In the genomic region with DNA sequence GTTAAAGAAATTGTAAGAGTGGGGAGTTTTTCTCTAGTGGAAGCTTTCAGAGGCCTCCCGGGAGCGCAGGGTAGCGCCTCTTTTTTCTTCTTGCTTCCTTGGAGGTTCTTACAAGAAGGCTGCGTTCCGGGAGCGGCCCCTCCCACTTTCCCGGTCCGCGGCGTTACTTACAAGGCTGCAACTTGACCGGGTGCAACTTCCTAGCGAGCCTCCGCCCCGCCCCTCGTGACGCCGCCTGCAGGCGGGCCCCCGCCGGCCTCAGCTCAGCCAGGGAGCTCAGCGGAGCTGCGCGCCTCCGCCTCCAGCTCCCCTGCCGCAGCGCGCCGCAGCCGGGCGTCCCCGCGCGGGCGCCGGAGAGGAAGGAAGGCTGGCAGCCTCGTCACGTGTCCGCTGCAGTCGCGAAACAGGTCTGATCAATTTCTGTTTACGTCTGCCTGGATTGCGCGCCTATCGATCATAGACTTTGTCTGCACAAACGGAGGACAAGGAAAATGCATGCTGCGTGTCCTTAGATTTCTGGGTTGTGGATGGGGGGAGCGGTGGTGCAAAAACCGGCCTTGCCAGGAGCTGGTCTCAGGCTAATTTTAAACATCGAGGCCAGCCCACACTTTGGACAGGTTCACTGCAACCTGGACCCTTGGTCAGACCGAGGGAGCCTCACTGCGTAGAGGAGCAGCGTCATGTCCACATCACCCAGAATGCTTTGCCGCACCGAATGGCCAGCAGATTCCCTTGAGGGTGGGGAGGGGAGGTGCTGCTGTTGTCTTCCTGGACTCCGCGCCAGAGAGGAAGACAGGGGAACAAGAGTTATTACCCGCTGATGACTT, we compare ENCODE assay signal across 8 cellular contexts. TPM values are rescaled to one million over a fixed set of nuclear protein-coding genes. Genes with fewer than 3 reads are reported as not detected.
DNase-seq lines count a peak whose midpoint lies in the region; ATAC-seq, FAIRE-seq and TF ChIP-seq lines count a peak whose summit lies in the region.

A gene with protein sequence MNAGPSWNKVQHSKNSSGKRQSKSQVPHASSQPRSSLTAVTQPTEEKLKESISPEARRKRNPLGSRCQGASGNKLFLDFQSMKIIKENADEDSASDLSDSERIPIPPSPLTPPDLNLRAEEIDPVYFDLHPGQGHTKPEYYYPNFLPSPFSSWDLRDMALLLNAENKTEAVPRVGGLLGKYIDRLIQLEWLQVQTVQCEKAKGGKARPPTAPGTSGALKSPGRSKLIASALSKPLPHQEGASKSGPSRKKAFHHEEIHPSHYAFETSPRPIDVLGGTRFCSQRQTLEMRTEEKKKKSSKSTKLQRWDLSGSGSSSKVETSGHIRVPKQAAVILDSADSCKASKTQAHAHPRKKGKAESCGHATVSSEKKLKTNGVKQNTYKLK (plus strand): TSS at position 261 of the 827 bp plus-strand sequence. CDS start 3,555 bp downstream, outside the sequence.
Gene PPP1R3D (minus strand): TSS at position 177 of the 827 bp plus-strand sequence. CDS start 374 bp downstream, outside the sequence.

- peaks cover 7% of the 10 kb centered on the region for H3K27me3 Mint-ChIP-seq in progenitor cell of endocrine pancreas

- H3K4me3 Mint-ChIP-seq in progenitor cell of endocrine pancreas (ENCODE audit: low read depth): peak within 1 kb of the TSS; percentile 91

- peak within 1 kb of the TSS; percentile 58 to 86 (median 76) for H3K4me3 ChIP-seq in heart right ventricle

- intact Hi-C loops in heart right ventricle (cut with DNase I): loop anchor here in 3 of 10 donors (5.0 to 10.0 kb wide), 2 partner anchors 94 to 107 kb away; no protein-coding TSS in a partner anchor

- no peaks in the 10 kb centered on the region for H3K9me3 ChIP-seq in heart right ventricle

- DNase-seq in GM12892 (ENCODE audit: insufficient read length): peak; percentile 92
- peak; percentile 89 for DNase-seq in NCI-H1417 treated with DMSO at 0.1 percent for 48 hours (lab: John Stamatoyannopoulos, UW)
- peak; percentile 80 for DNase-seq in T follicular helper cell (ENCODE audit: low read depth)
- peak; percentile 97 for DNase-seq in amniotic epithelial cell (ENCODE audit: low read depth)
- DNase-seq in heart right ventricle: peak; percentile 98
- DNase-seq in progenitor cell of endocrine pancreas (ENCODE audit: low spot score, unreplicated experiment): peak; percentile 91
- DNase-seq in ureter (ENCODE audit: low spot score): peak; percentile 98

- WGBS in heart right ventricle, 2 donors: 1% methylated on average over 49 to 57 of the region's 57 CpGs

- ATAC-seq in HG02798 (IDR thresholded peaks at IDR 0.05; ENCODE audit: poor library complexity, unreplicated experiment): peak; percentile 95
- ATAC-seq in heart right ventricle: peak; percentile 94 to 97 (median 96)

- H3K27ac ChIP-seq in heart right ventricle: peak within 1 kb of the TSS; percentile 82 to 100 (median 96)

- peaks cover 16% of the 10 kb centered on the region for H3K36me3 Mint-ChIP-seq in progenitor cell of endocrine pancreas (ENCODE audit: insufficient read depth)

- H3K4me1 Mint-ChIP-seq in progenitor cell of endocrine pancreas (ENCODE audit: low read depth): peaks cover 23% of the 10 kb centered on the region

- H3K9me3 Mint-ChIP-seq in progenitor cell of endocrine pancreas (ENCODE audit: low read depth): no peaks in the 10 kb centered on the region

- H3K27me3 ChIP-seq in heart right ventricle: no peaks in the 10 kb centered on the region

- H3K27ac Mint-ChIP-seq in progenitor cell of endocrine pancreas: peak within 1 kb of the TSS; percentile 98

- H3K4me1 ChIP-seq in heart right ventricle: peaks cover 9 to 73% (median 66%) of the 10 kb centered on the region in 9 donors

- peak; percentile 94 for FAIRE-seq in GM12892 (lab: Jason Lieb, UNC)

- H3K36me3 ChIP-seq in heart right ventricle: peaks cover 0 to 39% (median 24%) of the 10 kb centered on the region in 9 donors

- TF ChIP-seq CTCF in heart right ventricle (IDR thresholded peaks at IDR 0.05) (peak in 6 of 9 donors; percentile 1 to 49 (median 29)), progenitor cell of endocrine pancreas (IDR thresholded peaks at IDR 0.05; ENCODE audit: unreplicated experiment) (peak; percentile 33)

- peak; percentile 80; the same call in 1 of the 2 replicates for TF ChIP-seq POLR2A in GM12892 (IDR thresholded peaks at IDR 0.05; ENCODE audit: low read depth, low read length)

RNA-seq across cellular contexts. Expression of the first gene that starts in this region (rescaled TPM):
- polyA plus RNA-seq in GM12892 (2012; ENCODE audit: missing spikeins): 6.0 TPM
- total RNA-seq in heart right ventricle: 10 to 100 TPM; 16.6 to 38.3 (median 28.0) TPM
- polyA plus RNA-seq in heart right ventricle: 1 to 10 TPM; 2.4 to 8.3 TPM
- total RNA-seq in progenitor cell of endocrine pancreas: 18.0 and 23.7 TPM in 2 replicates
- total RNA-seq in ureter: 19.7 TPM

RNA-seq across cellular contexts. Expression of gene PPP1R3D, which starts in this region (rescaled TPM):
- polyA plus RNA-seq in GM12892 (2012; ENCODE audit: missing spikeins): 2.0 TPM
- total RNA-seq in heart right ventricle: 10 to 100 TPM in 6 of 10 donors, 1 to 10 TPM in 4; 7.6 to 14.3 (median 10.1) TPM
- 1 to 10 TPM; 4.0 to 6.1 TPM for polyA plus RNA-seq in heart right ventricle
- 5.2 and 5.3 TPM in 2 replicates for total RNA-seq in progenitor cell of endocrine pancreas
- 9.2 TPM for total RNA-seq in ureter

Comparison
In these comparisons a context has a peak if more than half of its experiments do, and no peak if none do; other contexts are left out.
1. Peak in every context shown above with its lines: DNase-seq, ATAC-seq, H3K4me3 ChIP-seq and H3K27ac ChIP-seq.